21 cellular contexts compared by ENCODE assay signal in genomic region chr19:29866011-29866410, GRCh38.
"Had no signal": no experiment of that assay in that cellular context is flagged by ENCODE, and none has a peak within 500 bp of the region (broad histone marks: within the 10 kb centered on the region; RNA-seq: fewer than 3 reads in every experiment).

No MANE protein-coding gene starts in this region.

- H3K27me3 ChIP-seq: colonic mucosa, vagina had no signal

- H3K4me1 ChIP-seq: colonic mucosa, esophagus squamous epithelium, heart right ventricle, left lung, pancreas, suprapubic skin, transverse colon, vagina had no signal

- DNase-seq: colonic mucosa; effector CD8-positive, alpha-beta T cell; erythroblast; esophagus squamous epithelium; foreskin melanocyte; glutamatergic neuron; heart right ventricle; hippocampal formation; left cardiac atrium; left lung; mesenchymal stem cell; mucosa of descending colon; naive B cell; stimulated activated CD4-positive, alpha-beta T cell treated with anti-CD3 and anti-CD28 coated beads, Interleukin-2, amount 100 ng/mL, for 48 hours; stimulated activated naive B cell treated with anti-CD40 and anti-IgM and Interleukin-4, amounts not matched to agents 10 μg/mL and 1 μg/mL and 100 μg/mL, for 72 hours; transverse colon had no signal

- H3K9me3 ChIP-seq: colonic mucosa, mucosa of descending colon, neutrophil, pancreas, vagina had no signal

- H3K4me3 ChIP-seq: colonic mucosa, esophagus squamous epithelium, heart right ventricle, left lung, mucosa of descending colon, pancreas, smooth muscle cell, suprapubic skin, transverse colon, vagina had no signal

- H3K36me3 ChIP-seq: colonic mucosa, esophagus squamous epithelium, heart right ventricle, left lung, neutrophil, pancreas, suprapubic skin, transverse colon, vagina had no signal

- H3K4me2 ChIP-seq: smooth muscle cell had no signal
